8 cellular contexts compared by ENCODE assay signal in the genomic region with DNA sequence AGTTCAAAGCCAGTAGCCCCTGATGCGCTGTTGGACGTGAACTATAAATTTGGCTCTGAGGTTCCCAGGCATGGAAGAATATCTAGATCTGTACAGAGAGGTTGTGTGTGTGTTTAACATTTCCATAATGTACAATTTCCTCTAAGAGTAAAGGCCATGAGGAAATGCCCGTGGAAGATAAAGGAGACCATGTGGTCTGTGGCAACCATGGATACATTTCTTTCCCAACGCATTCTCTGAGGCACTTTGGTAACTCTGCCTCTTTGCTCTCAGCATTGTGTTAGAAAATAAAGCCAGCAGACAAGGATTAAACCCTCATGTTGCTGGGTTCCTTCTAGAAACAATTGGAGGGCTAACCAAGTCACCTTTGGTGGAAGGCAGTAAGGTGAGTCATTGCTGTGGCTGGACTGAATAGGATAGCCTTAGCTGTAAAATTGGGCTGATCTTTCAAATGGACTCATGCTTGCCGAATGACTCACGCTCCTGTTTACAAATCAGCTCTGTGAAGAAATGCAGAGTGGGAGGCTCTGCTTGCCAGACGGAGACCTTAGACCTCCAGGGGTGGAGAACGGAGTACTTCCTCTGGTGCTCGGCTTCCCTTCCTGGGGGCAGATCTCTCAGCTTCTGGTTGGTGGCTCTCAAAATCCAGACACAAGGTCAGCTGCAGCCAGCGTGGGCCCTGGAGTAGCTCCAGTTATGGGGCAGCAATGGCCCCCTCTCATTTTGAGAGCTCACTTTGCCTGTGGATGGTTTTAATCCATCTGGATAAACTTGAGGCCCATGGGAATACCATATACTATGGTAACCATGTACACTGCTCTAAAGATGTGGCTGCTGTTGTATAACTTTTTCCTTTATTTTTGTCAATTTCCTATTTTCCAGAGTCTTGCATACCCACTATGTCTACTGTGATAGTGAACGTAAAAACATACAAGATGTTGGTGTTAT.
DNase-seq lines count a peak whose midpoint lies in the region; ATAC-seq lines count a peak whose summit lies in the region.

No MANE protein-coding gene starts in this region.

- H3K23ac ChIP-seq in mesendoderm (ENCODE audit: low read length) = no peak overlapping the region

- H3K79me2 ChIP-seq in mesendoderm (ENCODE audit: control insufficient read depth, insufficient read depth, low read length) = peaks cover 5% of the 10 kb centered on the region

- H3K9ac ChIP-seq in mesendoderm (ENCODE audit: low read length) = peak overlapping the region; percentile 37

- peak overlapping the region; percentile 63 for H3K56ac ChIP-seq in mesendoderm (ENCODE audit: low read length)

- no peaks in the 10 kb centered on the region for H3K79me1 ChIP-seq in mesendoderm (ENCODE audit: low read length)

- no peak overlapping the region for H2BK15ac ChIP-seq in mesendoderm (replicated peaks; ENCODE audit: low read depth)

- peak overlapping the region; percentile 67 for H2AK5ac ChIP-seq in mesendoderm (ENCODE audit: low read length)

- no peak overlapping the region for H3K4me2 ChIP-seq in mesendoderm (ENCODE audit: low read length)

- WGBS in mesendoderm (ENCODE audit: extremely low coverage, insufficient coverage, low lambda C conversion rate) = no CpG with 5 or more reads among the region's 11 CpGs

- H2BK5ac ChIP-seq in mesendoderm (ENCODE audit: low read length) = peak overlapping the region; percentile 19

- H3K4ac ChIP-seq in mesendoderm (ENCODE audit: low read depth, low read length) = peak overlapping the region; percentile 59

- peak overlapping the region; percentile 83 for H3K18ac ChIP-seq in mesendoderm (ENCODE audit: low read length)

- H4K8ac ChIP-seq in mesendoderm (ENCODE audit: low read depth, low read length) = no peak overlapping the region

- no peak overlapping the region for H4K5ac ChIP-seq in mesendoderm (ENCODE audit: low read length)

- H3K27me3 ChIP-seq in mesendoderm (ENCODE audit: insufficient read depth, low read length, poor library complexity) = no peaks in the 10 kb centered on the region

- H3K27ac ChIP-seq in mesendoderm (ENCODE audit: low read depth, low read length) = peak overlapping the region; percentile 86

- DNase-seq in AG08396 (ENCODE audit: low spot score) (peak; percentile 87), MV-4-11 (lab: John Stamatoyannopoulos, UW) (peak; percentile 84), dermis blood vessel endothelial cell (peak; percentile 98), mesendoderm (peak; percentile 99), NCI-H1105 (lab: John Stamatoyannopoulos, UW) (no peak)

- ATAC-seq in HG02759 (IDR thresholded peaks at IDR 0.05; ENCODE audit: unreplicated experiment) (no peak), GM21723 (IDR thresholded peaks at IDR 0.05; ENCODE audit: unreplicated experiment) (no peak), HG03342 (IDR thresholded peaks at IDR 0.05; ENCODE audit: unreplicated experiment) (no peak)

- no peak overlapping the region for H3K4me3 ChIP-seq in mesendoderm (ENCODE audit: low read length)

- H3K4me1 ChIP-seq in mesendoderm (ENCODE audit: control insufficient read depth, low read depth, low read length) = peaks cover 8% of the 10 kb centered on the region

- H2BK120ac ChIP-seq in mesendoderm (ENCODE audit: low read depth, low read length) = peak overlapping the region; percentile 24

- H3K36me3 ChIP-seq in mesendoderm (ENCODE audit: control insufficient read depth, insufficient read depth, low read length) = no peaks in the 10 kb centered on the region
